Comparison of ENCODE assay signal across 8 cellular contexts in genomic region chr11:64246624-64246873, GRCh38. TPM values are rescaled to one million over a fixed set of nuclear protein-coding genes. Genes with fewer than 3 reads are reported as not detected.
DNase-seq lines count a peak whose midpoint lies in the region; ATAC-seq and TF ChIP-seq lines count a peak whose summit lies in the region.
"Not testable (repeated sequence)": the region's sequence is repeated elsewhere in the genome, so short reads cannot be mapped to it uniquely, and the experiment has no call there.

No MANE protein-coding gene starts in this region.

- H4K20me1 ChIP-seq in DOHH2 (ENCODE audit: control insufficient read depth, insufficient read depth, low read depth, low read length); HCT116 (ENCODE audit: insufficient read depth); mammary epithelial cell (ENCODE audit: insufficient read depth, low read length); hepatocyte (ENCODE audit: insufficient read depth, poor library complexity, severe bottlenecking); neural cell (ENCODE audit: insufficient read depth): not testable (repeated sequence)

- H3K27me3 ChIP-seq in DOHH2 (ENCODE audit: control insufficient read depth, low read length); HCT116 (ENCODE audit: insufficient read depth, low read length); mammary epithelial cell (ENCODE audit: insufficient read depth, low read length); hepatocyte; neural cell (ENCODE audit: insufficient read depth, low read depth, low read length); tibial artery: not testable (repeated sequence)

- dilution Hi-C loops in mammary epithelial cell (cut with HindIII; ENCODE audit: low sequenced_read_pairs) = not testable (repeated sequence)

- not testable (repeated sequence) for BruUV-seq in HCT116 (replicated peaks; lab: Mats Ljungman, UMichigan); mammary epithelial cell (replicated peaks; lab: Mats Ljungman, UMichigan)

- H3K9ac ChIP-seq in HCT116 (ENCODE audit: low read length) (peak overlapping the region; percentile 100), mammary epithelial cell (ENCODE audit: insufficient read depth, low read length) (peak overlapping the region; percentile 76), neural cell (ENCODE audit: low read length) (peak overlapping the region; percentile 85)

- not testable (repeated sequence) for H3K9me3 Mint-ChIP-seq in IgD-negative memory B cell; activated CD4-positive, alpha-beta T cell treated with anti-CD3 and anti-CD28 coated beads for 36 hours (ENCODE audit: low read depth)

- H3K9me2 ChIP-seq in DOHH2 (replicated peaks; ENCODE audit: control insufficient read depth, low read length); HCT116 (ENCODE audit: insufficient read depth); hepatocyte (replicated peaks; ENCODE audit: insufficient read depth); neural cell (ENCODE audit: insufficient read depth, low read length): not testable (repeated sequence)

- not testable (repeated sequence) for H3K9me3 ChIP-seq in DOHH2 (ENCODE audit: control insufficient read depth, insufficient read depth, low read length); HCT116 (ENCODE audit: control insufficient read depth in 1 of 2, insufficient read depth in 1 of 2, low read depth in 1 of 2, low read length in 2 of 2); mammary epithelial cell (replicated peaks; ENCODE audit: insufficient read depth, low read length); hepatocyte (ENCODE audit: low read depth); neural cell (ENCODE audit: low read length); tibial artery

- POLR2A ChIA-PET in HCT116 (lab: Charles Lee) = interaction anchor here (0.6 to 4.6 kb wide), 5 partner anchors 24 to 442 kb away, joined by 3 to 29 read pairs (median 3); partner anchors contain the start of genes PRDX5 and TRMT112
- POLR2A ChIA-PET in activated CD4-positive, alpha-beta T cell treated with anti-CD3 and anti-CD28 coated beads for 36 hours (lab: Charles Lee) = interaction anchor here (0.9 to 3.0 kb wide), 3 partner anchors 25 to 71 kb away, joined by 3 to 9 read pairs (median 5); partner anchors contain the start of genes PRDX5 and STIP1

- TF ChIP-seq EP300 in neural cell (conservative IDR thresholded peaks at IDR 0.05; ENCODE audit: poor library complexity, severe bottlenecking) = not testable (repeated sequence)

- H2AFZ ChIP-seq in HCT116 (ENCODE audit: low read depth, low read length, poor library complexity, severe bottlenecking); mammary epithelial cell (ENCODE audit: low read depth, low read length); hepatocyte; neural cell (ENCODE audit: low read depth, low read length): not testable (repeated sequence)

- H3K4me3 ChIP-seq in DOHH2 (ENCODE audit: low read length) (peak overlapping the region; percentile 97), HCT116 (replicated peaks in 1 of 2; ENCODE audit: low read depth in 1 of 2, low read length in 2 of 2) (peak overlapping the region; percentile 99 to 100), mammary epithelial cell (replicated peaks in 1 of 3; ENCODE audit: insufficient read depth in 1 of 3, low read depth in 2 of 3, low read length in 3 of 3) (peak overlapping the region in 2 of 3 experiments; percentile 79 to 84), hepatocyte (peak overlapping the region; percentile 89), neural cell (ENCODE audit: low read length) (peak overlapping the region; percentile 99), tibial artery (peak overlapping the region; percentile 62 to 79)

- in situ Hi-C loops in mammary epithelial cell (cut with MboI; ENCODE audit: low sequenced_read_pairs in 2 of 2) = not testable (repeated sequence)

- ATAC-seq in HCT116 = peak; percentile 0
- ATAC-seq in activated CD4-positive, alpha-beta T cell treated with anti-CD3 and anti-CD28 coated beads for 36 hours = peak; percentile 7

- CTCF ChIA-PET in HCT116 (lab: Charles Lee) = interaction anchor here (0.6 to 3.1 kb wide), 4 partner anchors 24 to 109 kb away, joined by 3 to 15 read pairs (median 8); no protein-coding TSS in a partner anchor
- CTCF ChIA-PET in activated CD4-positive, alpha-beta T cell treated with anti-CD3 and anti-CD28 coated beads for 36 hours (lab: Charles Lee) = interaction anchor here (1.1 to 1.7 kb wide), 3 partner anchors 10 to 109 kb away, joined by 3 to 8 read pairs (median 5); no protein-coding TSS in a partner anchor
- CTCF ChIA-PET in mammary epithelial cell (lab: Charles Lee; ENCODE audit: low non-redundant PET) = not testable (repeated sequence)

- RAD21 ChIA-PET in HCT116 (lab: Charles Lee; ENCODE audit: low non-redundant PET in 1 of 2, low total read pairs in 2 of 2, uncharacterized antibody in 2 of 2, unreplicated experiment in 2 of 2) = interaction anchor here in 1 of 2 experiments (1.1 kb wide), 1 partner anchor 42 kb away, joined by 4 read pairs; no protein-coding TSS in a partner anchor

- peaks cover 27% of the 10 kb centered on the region for H3F3A ChIP-seq in DOHH2 (ENCODE audit: control insufficient read depth, insufficient read depth)
- H3F3A ChIP-seq in neural cell (ENCODE audit: insufficient read depth, low read length, poor library complexity, severe bottlenecking) = not testable (repeated sequence)

- TF ChIP-seq RAD21 in HCT116 (IDR thresholded peaks at IDR 0.05; ENCODE audit: low read depth); neural cell (conservative IDR thresholded peaks at IDR 0.05): not testable (repeated sequence)

- 0% methylated on average over 3 of the region's 43 CpGs for WGBS in mammary epithelial cell (ENCODE audit: low coverage, missing lambda C conversion rate)
- WGBS in hepatocyte (ENCODE audit: low lambda C conversion rate, missing lambda C conversion rate) = under 1% methylated on average over 22 of the region's 43 CpGs

- H3K27ac Mint-ChIP-seq in IgD-negative memory B cell = peak overlapping the region in 1 of 3 donors; percentile 89
- not testable (repeated sequence) for H3K27ac Mint-ChIP-seq in activated CD4-positive, alpha-beta T cell treated with anti-CD3 and anti-CD28 coated beads for 36 hours

- intact Hi-C loops in HCT116 (cut with micrococcal nuclease); tibial artery (cut with DNase I; ENCODE audit: low total_unique reads): not testable (repeated sequence)
- intact Hi-C loops in activated CD4-positive, alpha-beta T cell treated with anti-CD3 and anti-CD28 coated beads for 36 hours (cut with DNase I, micrococcal nuclease) = loop anchor here in 1 of 2 experiments (1.0 to 10.0 kb wide), 8 partner anchors 20 to 1642 kb away; partner anchors contain the start of genes BAD, ESRRA, MTA2 and NUDT22
- intact Hi-C loops in mammary epithelial cell (cut with micrococcal nuclease) = loop anchor here (1.0 kb wide), 1 partner anchor 23 kb away; no protein-coding TSS in a partner anchor

- peaks cover 0 to 13% (median 11%) of the 10 kb centered on the region in 3 donors for H3K4me1 Mint-ChIP-seq in IgD-negative memory B cell
- H3K4me1 Mint-ChIP-seq in activated CD4-positive, alpha-beta T cell treated with anti-CD3 and anti-CD28 coated beads for 36 hours = peaks cover 30% of the 10 kb centered on the region

- H3K36me3 ChIP-seq in DOHH2 (ENCODE audit: control insufficient read depth, low read length) = peaks cover 41% of the 10 kb centered on the region
- peaks cover 0 to 12% of the 10 kb centered on the region in 2 experiments; a peak in 1 of 4 replicates for H3K36me3 ChIP-seq in HCT116 (ENCODE audit: control insufficient read depth in 1 of 2, insufficient read depth in 2 of 2, low read length in 2 of 2)
- H3K36me3 ChIP-seq in mammary epithelial cell (ENCODE audit: insufficient read depth, low read length); hepatocyte (replicated peaks; ENCODE audit: insufficient read depth, low read depth); neural cell (ENCODE audit: insufficient read depth, low read length): not testable (repeated sequence)
- H3K36me3 ChIP-seq in tibial artery = peaks cover 0 to 15% (median 0%) of the 10 kb centered on the region in 3 donors

- not testable (repeated sequence) for TF ChIP-seq POLR2A in HCT116 (IDR thresholded peaks at IDR 0.05; ENCODE audit: borderline replicate concordance, extremely low read depth, insufficient read depth, insufficient read length)

- H3K4me1 ChIP-seq in DOHH2 (ENCODE audit: control insufficient read depth, low read length) (peaks cover 60% of the 10 kb centered on the region), HCT116 (ENCODE audit: control insufficient read depth in 1 of 2, insufficient read depth in 2 of 2, low read length in 2 of 2) (peaks cover 36 to 76% of the 10 kb centered on the region in 2 experiments), mammary epithelial cell (ENCODE audit: insufficient read depth, low read length) (peaks cover 42% of the 10 kb centered on the region), hepatocyte (ENCODE audit: insufficient read depth) (peaks cover 23% of the 10 kb centered on the region), tibial artery (peaks cover 0 to 60% (median 44%) of the 10 kb centered on the region in 4 donors)

- H3K4me2 ChIP-seq in DOHH2 (ENCODE audit: low read length); mammary epithelial cell (ENCODE audit: insufficient read depth, low read depth, low read length); neural cell (ENCODE audit: low read length): not testable (repeated sequence)
- H3K4me2 ChIP-seq in HCT116 (ENCODE audit: low read length) (peak overlapping the region; percentile 96; the same call in 1 of the 2 replicates), hepatocyte (peak overlapping the region; percentile 96)

- TF ChIP-seq CTCF in DOHH2 (IDR thresholded peaks at IDR 0.05; ENCODE audit: low read depth, low read length, poor library complexity, severe bottlenecking); HCT116 (IDR thresholded peaks at IDR 0.05 in 2 of 3, conservative IDR thresholded peaks at IDR 0.05 in 1 of 3; ENCODE audit: borderline replicate concordance in 1 of 3, insufficient read depth in 1 of 3, low read depth in 2 of 3, low read length in 2 of 3); mammary epithelial cell (conservative IDR thresholded peaks at IDR 0.05 in 1 of 2, IDR thresholded peaks at IDR 0.05 in 1 of 2; ENCODE audit: extremely low read depth in 1 of 2, insufficient read depth in 1 of 2, low read depth in 1 of 2, low read length in 2 of 2); hepatocyte (IDR thresholded peaks at IDR 0.05; ENCODE audit: poor library complexity); neural cell (IDR thresholded peaks at IDR 0.05; ENCODE audit: poor library complexity, severe bottlenecking); tibial artery (IDR thresholded peaks at IDR 0.05): not testable (repeated sequence)

- peaks cover 44% of the 10 kb centered on the region for H3K79me2 ChIP-seq in DOHH2 (ENCODE audit: control insufficient read depth, low read length)
- H3K79me2 ChIP-seq in HCT116 (ENCODE audit: insufficient read depth, low read length) = peaks cover 50% of the 10 kb centered on the region
- peaks cover 49% of the 10 kb centered on the region for H3K79me2 ChIP-seq in mammary epithelial cell (ENCODE audit: insufficient read depth, low read length)
- peaks cover 29% of the 10 kb centered on the region for H3K79me2 ChIP-seq in hepatocyte
- peaks cover 13% of the 10 kb centered on the region for H3K79me2 ChIP-seq in neural cell (replicated peaks; ENCODE audit: insufficient read depth, low read length)

- DNase-seq in HCT116 (ENCODE audit: low read depth, low spot score); activated CD4-positive, alpha-beta T cell treated with anti-CD3 and anti-CD28 coated beads for 36 hours; mammary epithelial cell; tibial artery: not testable (repeated sequence)
- peak; percentile 47 for DNase-seq in hepatocyte (ENCODE audit: low spot score)

- peak overlapping the region; percentile 83 to 96 (median 92) for H3K4me3 Mint-ChIP-seq in IgD-negative memory B cell
- peak overlapping the region; percentile 79 for H3K4me3 Mint-ChIP-seq in activated CD4-positive, alpha-beta T cell treated with anti-CD3 and anti-CD28 coated beads for 36 hours

- H3K36me3 Mint-ChIP-seq in IgD-negative memory B cell = not testable (repeated sequence)
- H3K36me3 Mint-ChIP-seq in activated CD4-positive, alpha-beta T cell treated with anti-CD3 and anti-CD28 coated beads for 36 hours (ENCODE audit: low read depth) = peaks cover 18% of the 10 kb centered on the region

- peak overlapping the region; percentile 85 for H3K27ac ChIP-seq in DOHH2 (ENCODE audit: low read depth, low read length)
- peak overlapping the region; percentile 94 for H3K27ac ChIP-seq in HCT116 (ENCODE audit: low read depth, low read length)
- H3K27ac ChIP-seq in mammary epithelial cell (ENCODE audit: insufficient read depth, low read depth, low read length) = peak overlapping the region; percentile 77
- H3K27ac ChIP-seq in hepatocyte = peak overlapping the region; percentile 96
- H3K27ac ChIP-seq in neural cell (ENCODE audit: low read length) = not testable (repeated sequence)
- H3K27ac ChIP-seq in tibial artery = peak overlapping the region; percentile 87 to 89

- H3K27me3 Mint-ChIP-seq in IgD-negative memory B cell; activated CD4-positive, alpha-beta T cell treated with anti-CD3 and anti-CD28 coated beads for 36 hours: not testable (repeated sequence)

RNA-seq across cellular contexts. Expression of gene PPP1R14B, which starts 0.2 kb away (rescaled TPM):
- 332 TPM for total RNA-seq in HCT116 (2021; ENCODE audit: unreplicated experiment)
- polyA plus RNA-seq in HCT116 (2012) = 232 and 272 TPM in 2 replicates
- 48.1 TPM for polyA plus RNA-seq in IgD-negative memory B cell
- 100 to 1,000 TPM; 261 to 267 TPM for total RNA-seq in activated CD4-positive, alpha-beta T cell treated with anti-CD3 and anti-CD28 coated beads for 36 hours
- total RNA-seq in mammary epithelial cell = 100 to 1,000 TPM; 118 to 362 TPM
- polyA plus RNA-seq in mammary epithelial cell = 265 TPM
- polyA minus RNA-seq in mammary epithelial cell = 190 TPM
- total RNA-seq in hepatocyte = 86.8 and 96.1 TPM in 2 replicates
- polyA plus RNA-seq in hepatocyte = 222 and 229 TPM in 2 replicates
- polyA plus RNA-seq in neural cell = 400 and 475 TPM in 2 replicates
- polyA minus RNA-seq in neural cell = 138 and 181 TPM in 2 replicates

RNA-seq across cellular contexts. Expression of gene PLCB3, which starts 4.8 kb away (rescaled TPM):
- total RNA-seq in HCT116 (2021; ENCODE audit: unreplicated experiment) (106 TPM), mammary epithelial cell (10 to 100 TPM; 48.5 to 67.9 TPM), hepatocyte (21.1 and 23.5 TPM in 2 replicates)
- 74.1 and 79.0 TPM in 2 replicates for polyA plus RNA-seq in HCT116 (2012)
- polyA plus RNA-seq in IgD-negative memory B cell (0.33 TPM), mammary epithelial cell (42.2 TPM), hepatocyte (19.0 and 19.5 TPM in 2 replicates), neural cell (2.1 and 3.4 TPM in 2 replicates)
- 10 to 100 TPM in 1 of 2 experiments, 1 to 10 TPM in 1; 9.0 to 10.9 TPM for total RNA-seq in activated CD4-positive, alpha-beta T cell treated with anti-CD3 and anti-CD28 coated beads for 36 hours
- polyA minus RNA-seq in mammary epithelial cell (78.5 TPM), neural cell (1.9 and 3.4 TPM in 2 replicates)

RNA-seq across cellular contexts. Expression of gene FKBP2, which starts 5.7 kb away (rescaled TPM):
- total RNA-seq in HCT116 (2021; ENCODE audit: unreplicated experiment) (69.2 TPM), mammary epithelial cell (10 to 100 TPM; 15.5 to 59.6 TPM), hepatocyte (57.7 and 73.5 TPM in 2 replicates)
- 140 and 147 TPM in 2 replicates for polyA plus RNA-seq in HCT116 (2012)
- polyA plus RNA-seq in IgD-negative memory B cell (101 TPM), mammary epithelial cell (55.7 TPM), hepatocyte (349 and 421 TPM in 2 replicates), neural cell (36.9 and 47.4 TPM in 2 replicates)
- total RNA-seq in activated CD4-positive, alpha-beta T cell treated with anti-CD3 and anti-CD28 coated beads for 36 hours = 10 to 100 TPM; 19.9 to 21.3 TPM
- polyA minus RNA-seq in mammary epithelial cell (56.6 TPM), neural cell (13.1 and 17.8 TPM in 2 replicates)

RNA-seq across cellular contexts. Expression of gene VEGFB, which starts 12.2 kb away (rescaled TPM):
- 47.5 TPM for total RNA-seq in HCT116 (2021; ENCODE audit: unreplicated experiment)
- 30.4 and 37.7 TPM in 2 replicates for polyA plus RNA-seq in HCT116 (2012)
- polyA plus RNA-seq in IgD-negative memory B cell = 34.8 TPM
- 10 to 100 TPM; 80.0 to 80.3 TPM for total RNA-seq in activated CD4-positive, alpha-beta T cell treated with anti-CD3 and anti-CD28 coated beads for 36 hours
- total RNA-seq in mammary epithelial cell = 10 to 100 TPM; 13.0 to 82.7 TPM
- polyA plus RNA-seq in mammary epithelial cell = 20.4 TPM
- 69.9 TPM for polyA minus RNA-seq in mammary epithelial cell
- 29.1 and 30.5 TPM in 2 replicates for total RNA-seq in hepatocyte
- 116 and 117 TPM in 2 replicates for polyA plus RNA-seq in hepatocyte
- 4.8 and 6.1 TPM in 2 replicates for polyA plus RNA-seq in neural cell
- 2.8 and 2.9 TPM in 2 replicates for polyA minus RNA-seq in neural cell

RNA-seq across cellular contexts. Expression of gene DNAJC4, which starts 16.2 kb away (rescaled TPM):
- total RNA-seq in HCT116 (2021; ENCODE audit: unreplicated experiment) (25.8 TPM), mammary epithelial cell (10 to 100 TPM; 10.2 to 15.6 TPM), hepatocyte (12.8 and 13.4 TPM in 2 replicates)
- polyA plus RNA-seq in HCT116 (2012) = 31.7 and 34.5 TPM in 2 replicates
- polyA plus RNA-seq in IgD-negative memory B cell (49.3 TPM), mammary epithelial cell (10.9 TPM), hepatocyte (58.4 and 61.7 TPM in 2 replicates), neural cell (20.3 and 23.9 TPM in 2 replicates)
- 10 to 100 TPM; 21.9 to 23.1 TPM for total RNA-seq in activated CD4-positive, alpha-beta T cell treated with anti-CD3 and anti-CD28 coated beads for 36 hours
- polyA minus RNA-seq in mammary epithelial cell (3.1 TPM), neural cell (11.4 and 16.1 TPM in 2 replicates)
